27 cellular contexts compared by ENCODE assay signal in genomic region chr22:48239461-48240164, GRCh38.
DNase-seq lines count a peak whose midpoint lies in the region; FAIRE-seq and TF ChIP-seq lines count a peak whose summit lies in the region.
"Had no signal": no experiment of that assay in that cellular context is flagged by ENCODE, and none has a peak within 500 bp of the region (broad histone marks: within the 10 kb centered on the region; RNA-seq: fewer than 3 reads in every experiment).

No MANE protein-coding gene starts in this region.

- H2BK5ac ChIP-seq in H9 (ENCODE audit: insufficient read length, low read length) = no peak overlapping the region
- peak overlapping the region; percentile 69 for H2BK5ac ChIP-seq in mesendoderm (ENCODE audit: low read length)

- H3K4ac ChIP-seq in H9 (ENCODE audit: low read depth, low read length) (no peak overlapping the region), mesendoderm (ENCODE audit: low read depth, low read length) (no peak overlapping the region)

- no peak overlapping the region for H2BK20ac ChIP-seq in H9 (ENCODE audit: low read depth, low read length, poor library complexity, severe bottlenecking)

- TF ChIP-seq POLR2A in spleen (IDR thresholded peaks at IDR 0.05) = no peak

- intact Hi-C loops in spleen (cut with DNase I; ENCODE audit: low total_unique reads) = no loop called here

- H3K23ac ChIP-seq in H9 (ENCODE audit: insufficient read length, low read depth, low read length) = no peak overlapping the region
- no peak overlapping the region for H3K23ac ChIP-seq in mesendoderm (ENCODE audit: low read length)

- DNase-seq in H9 = no peak
- DNase-seq in coronary artery (ENCODE audit: low spot score) = peak; percentile 55
- DNase-seq in mesendoderm = peak; percentile 80
- peak; percentile 44 for DNase-seq in spleen
- DNase-seq in RCC 7860 (ENCODE audit: low spot score) = no peak
- DNase-seq in inferior parietal cortex (ENCODE audit: extremely low spot score) = no peak
- DNase-seq in cerebellar nuclear complex (lab: John Stamatoyannopoulos, UW) = no peak
- DNase-seq: activated CD4-positive, alpha-beta T cell treated with anti-CD3 and anti-CD28 coated beads, Interleukin-2, amount 10 ng/mL, durations not matched to agents 24 days and 14 days; activated naive CD4-positive, alpha-beta T cell treated with Interleukin-2 at 50 U/mL for 16 hours; activated T-cell treated with anti-CD3 and anti-CD28 coated beads, Interleukin-2, amount 50 U/mL, for 48 hours; Calu3; effector memory CD8-positive, alpha-beta T cell; GM23248; IMR-90; NCI-H1694; NCI-H2171; NCI-H524; NK-92 treated with Interleukin-12 subunit alpha and Interleukin-12 subunit beta, amount 100 ng/mL, for 24 hours; pancreas; PC-9; right cardiac atrium; SHP77; stimulated activated CD4-positive, alpha-beta T cell treated with anti-CD3 and anti-CD28 coated beads, Interleukin-2, amount 100 ng/mL, for 48 hours; substantia nigra had no signal

- H3K79me2 ChIP-seq in H9 (ENCODE audit: insufficient read depth, low read length) = no peaks in the 10 kb centered on the region
- no peaks in the 10 kb centered on the region for H3K79me2 ChIP-seq in mesendoderm (ENCODE audit: control insufficient read depth, insufficient read depth, low read length)

- H3T11ph ChIP-seq in H9 (ENCODE audit: low read length) = no peak overlapping the region

- peaks cover 0 to under 1% of the 10 kb centered on the region in 2 experiments; a peak in 3 of 5 replicates for H3K9me3 Mint-ChIP-seq in H9
- H3K9me3 Mint-ChIP-seq: activated CD4-positive, alpha-beta T cell treated with anti-CD3 and anti-CD28 coated beads, Interleukin-2, amount 10 ng/mL, durations not matched to agents 24 days and 14 days; effector memory CD8-positive, alpha-beta T cell had no signal

- H3K4me2 ChIP-seq in H9 (ENCODE audit: insufficient read depth, insufficient read length, low read length) (no peak overlapping the region), mesendoderm (ENCODE audit: low read length) (no peak overlapping the region)
- H3K4me2 ChIP-seq: PC-9 had no signal

- H4K91ac ChIP-seq in H9 (ENCODE audit: insufficient read length, low read depth, low read length) = no peak overlapping the region

- peaks cover 22% of the 10 kb centered on the region in 2 experiments for H3K4me1 Mint-ChIP-seq in H9

- H2BK15ac ChIP-seq in H9 (ENCODE audit: low read depth, low read length) = no peak overlapping the region
- H2BK15ac ChIP-seq in mesendoderm (replicated peaks; ENCODE audit: low read depth) = no peak overlapping the region

- H3K27ac ChIP-seq in H9 (ENCODE audit: insufficient read length, low read depth, low read length) (no peak overlapping the region), coronary artery (no peak overlapping the region), mesendoderm (ENCODE audit: low read depth, low read length) (peak overlapping the region; percentile 87), spleen (no peak overlapping the region)
- H3K27ac ChIP-seq: C4-2B, GM23248, pancreas, PC-9 had no signal

- H3K4me1 ChIP-seq in H9 (ENCODE audit: insufficient read depth, low read length) = no peaks in the 10 kb centered on the region; the same call in 1 of the 2 replicates
- H3K4me1 ChIP-seq in mesendoderm (ENCODE audit: control insufficient read depth, low read depth, low read length) = peaks cover 16% of the 10 kb centered on the region
- peaks cover 0 to 16% (median 0%) of the 10 kb centered on the region in 6 donors for H3K4me1 ChIP-seq in spleen
- H3K4me1 ChIP-seq: pancreas had no signal

- H3K36me3 Mint-ChIP-seq in H9 (ENCODE audit: insufficient read depth in 1 of 3, low read depth in 3 of 3) = no peaks in the 10 kb centered on the region; a peak in 2 of 7 replicates

- H2BK120ac ChIP-seq in H9 (ENCODE audit: low read depth, low read length, poor library complexity, severe bottlenecking) = no peak overlapping the region
- no peak overlapping the region for H2BK120ac ChIP-seq in mesendoderm (ENCODE audit: low read depth, low read length)

- peak overlapping the region; percentile 8; the same call in 1 of the 2 replicates for H3K14ac ChIP-seq in H9 (ENCODE audit: insufficient read depth, low read length)

- no CpG with 5 or more reads among the region's 11 CpGs for WGBS in H9 (ENCODE audit: extremely low coverage, insufficient read length, low lambda C conversion rate)
- WGBS in mesendoderm (ENCODE audit: extremely low coverage, insufficient coverage, low lambda C conversion rate) = no CpG with 5 or more reads among the region's 11 CpGs
- WGBS in spleen, 5 donors = 46 to 58% (median 51%) methylated on average over 8 to 11 of the region's 11 CpGs

- H4K8ac ChIP-seq in H9 (replicated peaks; ENCODE audit: insufficient read length, low read depth, low read length) (no peak overlapping the region), mesendoderm (ENCODE audit: low read depth, low read length) (no peak overlapping the region)

- H3K23me2 ChIP-seq in H9 (ENCODE audit: insufficient read length, low read depth, low read length, poor library complexity, severe bottlenecking) = no peaks in the 10 kb centered on the region

- H3K36me3 ChIP-seq in mesendoderm (ENCODE audit: control insufficient read depth, insufficient read depth, low read length) (no peaks in the 10 kb centered on the region), spleen (no peaks in the 10 kb centered on the region)
- H3K36me3 ChIP-seq: pancreas had no signal

- 0 out of 7 replicates have a peak overlapping the region, but pooled peaks of 1 of the 3 experiments have one; percentile 15 for H3K27ac Mint-ChIP-seq in H9
- H3K27ac Mint-ChIP-seq: activated CD4-positive, alpha-beta T cell treated with anti-CD3 and anti-CD28 coated beads, Interleukin-2, amount 10 ng/mL, durations not matched to agents 24 days and 14 days; effector memory CD8-positive, alpha-beta T cell had no signal

- peaks cover 46% of the 10 kb centered on the region for H3K27me3 Mint-ChIP-seq in H9 (ENCODE audit: low read depth)
- H3K27me3 Mint-ChIP-seq: activated CD4-positive, alpha-beta T cell treated with anti-CD3 and anti-CD28 coated beads, Interleukin-2, amount 10 ng/mL, durations not matched to agents 24 days and 14 days had no signal

- no peak overlapping the region for H3K4me3 ChIP-seq in coronary artery
- H3K4me3 ChIP-seq in mesendoderm (ENCODE audit: low read length) = no peak overlapping the region
- H3K4me3 ChIP-seq in spleen = no peak overlapping the region
- H3K4me3 ChIP-seq: GM12878, GM23248, pancreas, PC-9 had no signal

- H3K18ac ChIP-seq in H9 (ENCODE audit: insufficient read length, low read depth, low read length) = no peak overlapping the region
- H3K18ac ChIP-seq in mesendoderm (ENCODE audit: low read length) = peak overlapping the region; percentile 45

- H3K4me3 Mint-ChIP-seq in H9 = no peak overlapping the region; a peak in 1 of 5 replicates
- H3K4me3 Mint-ChIP-seq: activated CD4-positive, alpha-beta T cell treated with anti-CD3 and anti-CD28 coated beads, Interleukin-2, amount 10 ng/mL, durations not matched to agents 24 days and 14 days; effector memory CD8-positive, alpha-beta T cell had no signal

- H2BK12ac ChIP-seq in H9 (ENCODE audit: insufficient read length, low read depth, low read length) = no peak overlapping the region

- H4K20me1 ChIP-seq in H9 (ENCODE audit: control insufficient read depth, insufficient read depth, insufficient read length) = no peaks in the 10 kb centered on the region

- H3K79me1 ChIP-seq in H9 (ENCODE audit: insufficient read depth, low read depth, low read length, poor library complexity, severe bottlenecking) (no peaks in the 10 kb centered on the region), mesendoderm (ENCODE audit: low read length) (no peaks in the 10 kb centered on the region)

- H3K27me3 ChIP-seq in H9 (ENCODE audit: insufficient read depth, low read length) (no peaks in the 10 kb centered on the region), mesendoderm (ENCODE audit: insufficient read depth, low read length, poor library complexity) (no peaks in the 10 kb centered on the region), spleen (replicated peaks in 1 of 7) (peaks cover 0 to 23% (median 0%) of the 10 kb centered on the region in 7 donors)
- H3K27me3 ChIP-seq: pancreas had no signal

- H4K5ac ChIP-seq in H9 (ENCODE audit: insufficient read length, low read depth, low read length) (no peak overlapping the region), mesendoderm (ENCODE audit: low read length) (no peak overlapping the region)

- no peak overlapping the region for H3K56ac ChIP-seq in H9 (ENCODE audit: insufficient read length, low read depth, low read length)
- H3K56ac ChIP-seq in mesendoderm (ENCODE audit: low read length) = peak overlapping the region; percentile 80

- no peak overlapping the region for H2AFZ ChIP-seq in H9 (ENCODE audit: low read length)
- H2AFZ ChIP-seq: GM23248, PC-9 had no signal

- H3K9ac ChIP-seq in H9 (ENCODE audit: extremely low read depth, insufficient read length, low read length) = no peak overlapping the region
- peak overlapping the region; percentile 43 for H3K9ac ChIP-seq in mesendoderm (ENCODE audit: low read length)
- H3K9ac ChIP-seq: GM23248 had no signal

- no peak for FAIRE-seq in RCC 7860 (lab: Jason Lieb, UNC)
- FAIRE-seq: GM12878, pancreas, urothelium cell line had no signal

- H3K9me3 ChIP-seq in H9 (ENCODE audit: control insufficient read depth, low read depth, low read length) = no peaks in the 10 kb centered on the region
- peaks cover 0 to 3% (median 0%) of the 10 kb centered on the region in 8 donors for H3K9me3 ChIP-seq in spleen
- H3K9me3 ChIP-seq: pancreas had no signal

- no peak for TF ChIP-seq CTCF in H9 (conservative IDR thresholded peaks at IDR 0.05)
- no peak for TF ChIP-seq CTCF in coronary artery (IDR thresholded peaks at IDR 0.05)
- TF ChIP-seq CTCF in spleen (IDR thresholded peaks at IDR 0.05 in 8 of 11, conservative IDR thresholded peaks at IDR 0.05 in 3 of 11) = no peak

- H2AK5ac ChIP-seq in H9 (ENCODE audit: insufficient read length, low read length) = no peak overlapping the region
- no peak overlapping the region for H2AK5ac ChIP-seq in mesendoderm (ENCODE audit: low read length)

Comparison
In these comparisons a context has a peak if more than half of its experiments do, and no peak if none do; other contexts are left out.
1. DNase-seq: peak in coronary artery (single experiment), mesendoderm (single experiment) and spleen (single experiment); none in H9 (single experiment), RCC 7860 (single experiment), inferior parietal cortex (single experiment) and cerebellar nuclear complex (0 of 2).